In genomic region chr15:38688761-38689160, GRCh38 we compare ENCODE assay signal across 13 cellular contexts.
DNase-seq lines count a peak whose midpoint lies in the region; ATAC-seq and TF ChIP-seq lines count a peak whose summit lies in the region.
"Had no signal": no experiment of that assay in that cellular context is flagged by ENCODE, and none has a peak within 500 bp of the region (broad histone marks: within the 10 kb centered on the region; RNA-seq: fewer than 3 reads in every experiment).

No MANE protein-coding gene starts in this region.

- H3K4me3 Mint-ChIP-seq in effector memory CD8-positive, alpha-beta T cell, result peak overlapping the region; percentile 58 to 64

- H3K4me1 ChIP-seq in BLaER1 (peaks cover 52% of the 10 kb centered on the region), suprapubic skin (no peaks in the 10 kb centered on the region)
- H3K4me1 ChIP-seq: left ventricle myocardium inferior, stomach had no signal

- peaks cover 58 to 63% of the 10 kb centered on the region in 2 donors for H3K4me1 Mint-ChIP-seq in effector memory CD8-positive, alpha-beta T cell (ENCODE audit: low read depth in 2 of 2)

- H3K36me3 Mint-ChIP-seq in effector memory CD8-positive, alpha-beta T cell (ENCODE audit: insufficient read depth), result peaks cover 2% of the 10 kb centered on the region

- DNase-seq in MG63 (peak; percentile 4), hypothalamus (lab: John Stamatoyannopoulos, UW) (no peak), suprapubic skin (ENCODE audit: low spot score in 2 of 2) (no peak), middle frontal gyrus (ENCODE audit: extremely low spot score, low spot score) (no peak)
- peak; percentile 47 for DNase-seq in activated CD8-positive, alpha-beta memory T cell treated with anti-CD3 and anti-CD28 coated beads, Interleukin-2, amount 50 U/mL, for 1 hour (ENCODE audit: extremely low read depth)
- peak in 1 of 3 experiments; percentile 21 for DNase-seq in effector memory CD8-positive, alpha-beta T cell
- DNase-seq: KBM-7, left ventricle myocardium inferior, NCI-H345, stomach had no signal

- peak overlapping the region; percentile 51 to 92 for H3K27ac Mint-ChIP-seq in effector memory CD8-positive, alpha-beta T cell

- no peak overlapping the region for H3K9ac ChIP-seq in BLaER1

- no peaks in the 10 kb centered on the region for H3K27me3 Mint-ChIP-seq in effector memory CD8-positive, alpha-beta T cell

- no peak overlapping the region for H3K27ac ChIP-seq in BLaER1
- H3K27ac ChIP-seq in suprapubic skin, result no peak overlapping the region
- H3K27ac ChIP-seq: cardiac muscle cell, left ventricle myocardium inferior, stomach had no signal

- TF ChIP-seq POLR2A in suprapubic skin (IDR thresholded peaks at IDR 0.05), result no peak

- no peaks in the 10 kb centered on the region for H4K20me1 ChIP-seq in BLaER1

- TF ChIP-seq EP300 in suprapubic skin (IDR thresholded peaks at IDR 0.05), result no peak

- 88% methylated on average over 1 of the region's 1 CpG for WGBS in suprapubic skin

- 0 out of 2 replicates have a peak overlapping the region, but pooled peaks have one; percentile 5 for H3K4me2 ChIP-seq in BLaER1

- H3K27me3 ChIP-seq in BLaER1 (no peaks in the 10 kb centered on the region), MG63 (no peaks in the 10 kb centered on the region), suprapubic skin (no peaks in the 10 kb centered on the region)
- H3K27me3 ChIP-seq: cardiac muscle cell, stomach had no signal

- TF ChIP-seq CTCF in suprapubic skin (IDR thresholded peaks at IDR 0.05), result no peak

- ATAC-seq in effector memory CD8-positive, alpha-beta T cell (replicated peaks), result peak; percentile 66
- no peak for ATAC-seq in GM21367 (IDR thresholded peaks at IDR 0.05; ENCODE audit: unreplicated experiment)

- H3K9me3 ChIP-seq in BLaER1 (no peaks in the 10 kb centered on the region), MG63 (no peaks in the 10 kb centered on the region), suprapubic skin (no peaks in the 10 kb centered on the region)
- H3K9me3 ChIP-seq: left ventricle myocardium inferior, stomach had no signal

- H3K9me3 Mint-ChIP-seq in effector memory CD8-positive, alpha-beta T cell, result no peaks in the 10 kb centered on the region

- H3K36me3 ChIP-seq in BLaER1 (no peaks in the 10 kb centered on the region), MG63 (no peaks in the 10 kb centered on the region), suprapubic skin (no peaks in the 10 kb centered on the region)
- H3K36me3 ChIP-seq: cardiac muscle cell, left ventricle myocardium inferior, stomach had no signal

- H3K4me3 ChIP-seq in BLaER1 (no peak overlapping the region), MG63 (no peak overlapping the region), suprapubic skin (no peak overlapping the region)
- H3K4me3 ChIP-seq: cardiac muscle cell, left ventricle myocardium inferior, stomach had no signal

Comparison
In these comparisons a context has a peak if more than half of its experiments do, and no peak if none do; other contexts are left out.
1. DNase-seq: peak in MG63 (single experiment) and activated CD8-positive, alpha-beta memory T cell treated with anti-CD3 and anti-CD28 coated beads, Interleukin-2, amount 50 U/mL, for 1 hour (single experiment); none in hypothalamus (0 of 51), suprapubic skin (0 of 2) and middle frontal gyrus (single experiment).